ENCODE assay signal across 16 cellular contexts in genomic region chr11:118640332-118641154, GRCh38. TPM values are rescaled to one million over a fixed set of nuclear protein-coding genes. Genes with fewer than 3 reads are reported as not detected.
A peak's percentile ranks its signal among the peaks of the same experiment; 100 is the strongest.
DNase-seq lines count a peak whose midpoint lies in the region; ATAC-seq and TF ChIP-seq lines count a peak whose summit lies in the region.
"Had no signal": no experiment of that assay in that cellular context is flagged by ENCODE, and none has a peak within 500 bp of the region (broad histone marks: within the 10 kb centered on the region; RNA-seq: fewer than 3 reads in every experiment).

No MANE protein-coding gene starts in this region.

- no peak for TF ChIP-seq POLR2A in heart left ventricle (IDR thresholded peaks at IDR 0.05)

- WGBS in heart left ventricle, 4 donors: 55 to 66% (median 59%) methylated on average over 4 to 5 of the region's 5 CpGs

- DNase-seq in left ventricle myocardium inferior (no peak), heart left ventricle (no peak), RWPE2 (ENCODE audit: low spot score) (no peak), fibroblast of villous mesenchyme (ENCODE audit: low read depth) (no peak), mucosa of gallbladder (ENCODE audit: low spot score) (no peak), cerebellar cortex (ENCODE audit: low spot score) (no peak)
- no peak for DNase-seq in stimulated activated effector memory CD8-positive, alpha-beta T cell treated with anti-CD3 and anti-CD28 coated beads, Interleukin-12 subunit alpha, Interleukin-12 subunit beta, amount 100 ng/mL, for 72 hours (ENCODE audit: low spot score in 2 of 2)
- DNase-seq: activated CD8-positive, alpha-beta T cell treated with anti-CD3 and anti-CD28 coated beads for 36 hours; activated gamma-delta T cell; AML-193; GF-D8; T-helper 2 cell had no signal

- no peak for ATAC-seq in heart left ventricle
- ATAC-seq in RWPE2 (ENCODE audit: low read depth): peak; percentile 55
- ATAC-seq in stimulated activated effector memory CD8-positive, alpha-beta T cell treated with anti-CD3 and anti-CD28 coated beads, Interleukin-12 subunit alpha, Interleukin-12 subunit beta, amount 100 ng/mL, for 72 hours: no peak
- ATAC-seq in GM19463 (IDR thresholded peaks at IDR 0.05; ENCODE audit: unreplicated experiment): no peak
- ATAC-seq: activated CD8-positive, alpha-beta T cell treated with anti-CD3 and anti-CD28 coated beads for 36 hours had no signal

- H3K27ac ChIP-seq in left ventricle myocardium inferior (replicated peaks) (peak overlapping the region; percentile 64), heart left ventricle (peak overlapping the region in 5 of 12 donors; percentile 5 to 71 (median 53)), RWPE2 (ENCODE audit: poor library complexity, severe bottlenecking) (peak overlapping the region; percentile 38)
- H3K27ac ChIP-seq: neural progenitor cell had no signal

- no peak overlapping the region for H3K27ac Mint-ChIP-seq in stimulated activated effector memory CD8-positive, alpha-beta T cell treated with anti-CD3 and anti-CD28 coated beads, Interleukin-12 subunit alpha, Interleukin-12 subunit beta, amount 100 ng/mL, for 72 hours
- H3K27ac Mint-ChIP-seq: activated CD8-positive, alpha-beta T cell treated with anti-CD3 and anti-CD28 coated beads for 36 hours; neural progenitor cell had no signal

- no peak overlapping the region for H3K4me3 Mint-ChIP-seq in stimulated activated effector memory CD8-positive, alpha-beta T cell treated with anti-CD3 and anti-CD28 coated beads, Interleukin-12 subunit alpha, Interleukin-12 subunit beta, amount 100 ng/mL, for 72 hours
- H3K4me3 Mint-ChIP-seq: activated CD8-positive, alpha-beta T cell treated with anti-CD3 and anti-CD28 coated beads for 36 hours; central memory CD8-positive, alpha-beta T cell; neural progenitor cell had no signal

- H3K36me3 ChIP-seq in left ventricle myocardium inferior (peaks cover 99% of the 10 kb centered on the region), heart left ventricle (peaks cover 0 to 100% (median 94%) of the 10 kb centered on the region in 9 donors), RWPE2 (ENCODE audit: low read depth) (peaks cover 97% of the 10 kb centered on the region)
- H3K36me3 ChIP-seq: neural progenitor cell had no signal

- intact Hi-C loops in left ventricle myocardium inferior (cut with micrococcal nuclease): no loop called here
- intact Hi-C loops in heart left ventricle (cut with DNase I): no loop called here

- TF ChIP-seq CTCF in left ventricle myocardium inferior (IDR thresholded peaks at IDR 0.05; ENCODE audit: borderline replicate concordance) (no peak), heart left ventricle (IDR thresholded peaks at IDR 0.05) (peak in 3 of 12 donors; percentile 14 to 26 (median 18)), RWPE2 (IDR thresholded peaks at IDR 0.05; ENCODE audit: poor library complexity, severe bottlenecking) (peak; percentile 49), fibroblast of villous mesenchyme (IDR thresholded peaks at IDR 0.05; ENCODE audit: insufficient read depth, low read depth, low read length) (peak; percentile 21)

- peaks cover 88% of the 10 kb centered on the region for H3K4me1 ChIP-seq in left ventricle myocardium inferior
- peaks cover 0 to 68% (median 31%) of the 10 kb centered on the region in 12 donors for H3K4me1 ChIP-seq in heart left ventricle
- no peaks in the 10 kb centered on the region for H3K4me1 ChIP-seq in RWPE2 (ENCODE audit: insufficient read depth, poor library complexity, severe bottlenecking)

- H3K4me1 Mint-ChIP-seq in stimulated activated effector memory CD8-positive, alpha-beta T cell treated with anti-CD3 and anti-CD28 coated beads, Interleukin-12 subunit alpha, Interleukin-12 subunit beta, amount 100 ng/mL, for 72 hours: no peaks in the 10 kb centered on the region
- H3K4me1 Mint-ChIP-seq: central memory CD8-positive, alpha-beta T cell had no signal

- H3K27me3 ChIP-seq in left ventricle myocardium inferior (ENCODE audit: low read depth): no peaks in the 10 kb centered on the region
- no peaks in the 10 kb centered on the region for H3K27me3 ChIP-seq in heart left ventricle
- H3K27me3 ChIP-seq in RWPE2 (ENCODE audit: insufficient read depth, poor library complexity, severe bottlenecking): no peaks in the 10 kb centered on the region
- H3K27me3 ChIP-seq: neural progenitor cell had no signal

- H3K9me3 ChIP-seq in left ventricle myocardium inferior (replicated peaks): no peaks in the 10 kb centered on the region
- no peaks in the 10 kb centered on the region for H3K9me3 ChIP-seq in heart left ventricle
- no peaks in the 10 kb centered on the region for H3K9me3 ChIP-seq in RWPE2 (ENCODE audit: severe bottlenecking)

- H3K36me3 Mint-ChIP-seq in stimulated activated effector memory CD8-positive, alpha-beta T cell treated with anti-CD3 and anti-CD28 coated beads, Interleukin-12 subunit alpha, Interleukin-12 subunit beta, amount 100 ng/mL, for 72 hours: no peaks in the 10 kb centered on the region

- no peak overlapping the region for H3K4me3 ChIP-seq in left ventricle myocardium inferior
- no peak overlapping the region for H3K4me3 ChIP-seq in heart left ventricle
- H3K4me3 ChIP-seq in RWPE2 (ENCODE audit: severe bottlenecking): no peak overlapping the region
- no peak overlapping the region for H3K4me3 ChIP-seq in fibroblast of villous mesenchyme (ENCODE audit: low read depth, low read length)
- H3K4me3 ChIP-seq: neural progenitor cell, smooth muscle cell had no signal

- no peaks in the 10 kb centered on the region for H3K9me3 Mint-ChIP-seq in stimulated activated effector memory CD8-positive, alpha-beta T cell treated with anti-CD3 and anti-CD28 coated beads, Interleukin-12 subunit alpha, Interleukin-12 subunit beta, amount 100 ng/mL, for 72 hours
- H3K9me3 Mint-ChIP-seq: activated CD8-positive, alpha-beta T cell treated with anti-CD3 and anti-CD28 coated beads for 36 hours; central memory CD8-positive, alpha-beta T cell; neural progenitor cell had no signal

RNA-seq across cellular contexts. Expression of gene PHLDB1, which starts 33.1 kb away (rescaled TPM):
- total RNA-seq in left ventricle myocardium inferior: 102 TPM
- total RNA-seq in heart left ventricle: 100 to 1,000 TPM in 7 of 9 donors, 10 to 100 TPM in 2; 86.0 to 124 (median 113) TPM
- 100 to 1,000 TPM; 104 to 129 TPM for polyA plus RNA-seq in heart left ventricle
- 129 and 132 TPM in 2 replicates for total RNA-seq in fibroblast of villous mesenchyme
- 89.6 TPM for total RNA-seq in mucosa of gallbladder

RNA-seq across cellular contexts. Expression of gene TREH, which starts 38.9 kb away (rescaled TPM):
- total RNA-seq in left ventricle myocardium inferior (not detected), heart left ventricle (not detected), fibroblast of villous mesenchyme (not detected in 2 replicates), mucosa of gallbladder (23.0 TPM)
- 1 to 10 TPM in 1 of 2 donors, under 1 TPM in 1; 0.17 to 1.7 TPM for polyA plus RNA-seq in heart left ventricle
- total RNA-seq: activated CD8-positive, alpha-beta T cell treated with anti-CD3 and anti-CD28 coated beads for 36 hours; smooth muscle cell had no signal

Comparison
In these comparisons a context has a peak if more than half of its experiments do, and no peak if none do; other contexts are left out.
1. RNA of gene TREH, which starts 38.9 kb away (total RNA-seq): 23.0 TPM in mucosa of gallbladder (single experiment); not detected in left ventricle myocardium inferior (single experiment), not detected in heart left ventricle and not detected in fibroblast of villous mesenchyme; every median in the first group is over 10 times any median in the second.